In the genomic region with DNA sequence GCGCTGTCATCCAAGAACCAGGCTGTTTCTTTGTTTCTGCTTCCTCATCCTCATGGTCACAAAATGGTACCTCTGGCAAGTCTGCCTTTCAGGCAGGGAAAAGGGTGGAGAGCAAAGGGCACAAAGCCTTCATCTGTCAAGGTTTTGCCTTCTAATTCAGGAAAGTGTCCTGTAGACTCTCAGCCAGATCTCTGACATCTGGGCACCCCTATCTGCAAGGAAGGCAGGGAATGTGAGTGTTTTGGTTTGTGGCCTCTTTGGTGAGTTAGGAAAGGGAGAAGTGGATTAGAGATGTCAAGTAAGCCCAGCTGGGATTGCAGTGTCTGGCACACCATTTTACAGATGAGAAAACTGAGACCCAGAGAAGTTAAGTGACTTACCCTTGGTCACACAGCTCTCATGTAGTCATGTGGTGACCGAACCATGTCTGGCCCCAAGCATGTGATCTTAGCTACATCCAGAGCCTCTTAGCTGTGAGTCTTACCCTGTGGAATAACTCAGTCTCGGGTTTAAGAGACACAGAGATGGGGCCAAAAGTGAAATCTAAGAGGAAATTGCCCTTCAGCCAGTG, we compare ENCODE assay signal across 16 cellular contexts.
A peak's percentile ranks its signal among the peaks of the same experiment; 100 is the strongest.
DNase-seq lines count a peak whose midpoint lies in the region; ATAC-seq and TF ChIP-seq lines count a peak whose summit lies in the region.
"Had no signal": no experiment of that assay in that cellular context is flagged by ENCODE, and none has a peak within 500 bp of the region (broad histone marks: within the 10 kb centered on the region; RNA-seq: fewer than 3 reads in every experiment).

No MANE protein-coding gene starts in this region.

- ATAC-seq in activated CD4-positive, alpha-beta T cell treated with anti-CD3 and anti-CD28 coated beads for 36 hours, result no peak
- peak; percentile 35 for ATAC-seq in esophagus mucosa

- H3K4me3 Mint-ChIP-seq in activated CD4-positive, alpha-beta T cell treated with anti-CD3 and anti-CD28 coated beads for 36 hours, result no peak overlapping the region
- H3K4me3 Mint-ChIP-seq: B cell; CD14-positive monocyte; CD4-positive, alpha-beta T cell; CD8-positive, alpha-beta memory T cell had no signal

- CTCF ChIA-PET in activated CD4-positive, alpha-beta T cell treated with anti-CD3 and anti-CD28 coated beads for 36 hours (lab: Charles Lee), result no interaction called here

- intact Hi-C loops in activated CD4-positive, alpha-beta T cell treated with anti-CD3 and anti-CD28 coated beads for 36 hours (cut with DNase I, micrococcal nuclease), result no loop called here

- no peak for DNase-seq in activated CD4-positive, alpha-beta T cell treated with anti-CD3 and anti-CD28 coated beads for 36 hours
- DNase-seq in activated CD4-positive, alpha-beta T cell treated with anti-CD3 and anti-CD28 coated beads, Interleukin-2, amount 50 U/mL, for 1 hour, result no peak
- DNase-seq in LNCaP clone FGC (ENCODE audit: low read depth) (peak; percentile 43), NCI-H2171 (lab: John Stamatoyannopoulos, UW) (no peak), caudate nucleus (lab: John Stamatoyannopoulos, UW) (no peak)
- DNase-seq: CD4-positive, alpha-beta T cell; CD8-positive, alpha-beta memory T cell; DMS53; DMS79 treated with DMSO at 0.1 percent for 48 hours; GOT3 had no signal

- TF ChIP-seq CTCF in LNCaP clone FGC (IDR thresholded peaks at IDR 0.05; ENCODE audit: control insufficient read depth, extremely low read depth, insufficient read depth), result no peak

- H3K27ac ChIP-seq in caudate nucleus (ENCODE audit: low read depth, low read length), result no peak overlapping the region
- H3K27ac ChIP-seq: 22Rv1, BLaER1 had no signal

- peak overlapping the region; percentile 7 for H3K27ac Mint-ChIP-seq in activated CD4-positive, alpha-beta T cell treated with anti-CD3 and anti-CD28 coated beads for 36 hours
- H3K27ac Mint-ChIP-seq: B cell; CD14-positive monocyte; CD4-positive, alpha-beta T cell had no signal

- peaks cover 15% of the 10 kb centered on the region for H3K36me3 Mint-ChIP-seq in activated CD4-positive, alpha-beta T cell treated with anti-CD3 and anti-CD28 coated beads for 36 hours (ENCODE audit: low read depth)

- no peaks in the 10 kb centered on the region for H3K4me1 Mint-ChIP-seq in activated CD4-positive, alpha-beta T cell treated with anti-CD3 and anti-CD28 coated beads for 36 hours
- H3K4me1 Mint-ChIP-seq: CD14-positive monocyte; CD8-positive, alpha-beta memory T cell had no signal

- H3K9me3 Mint-ChIP-seq in activated CD4-positive, alpha-beta T cell treated with anti-CD3 and anti-CD28 coated beads for 36 hours (ENCODE audit: low read depth), result no peaks in the 10 kb centered on the region
- H3K9me3 Mint-ChIP-seq: CD14-positive monocyte; CD4-positive, alpha-beta T cell; CD8-positive, alpha-beta memory T cell had no signal

- H3K27me3 Mint-ChIP-seq in activated CD4-positive, alpha-beta T cell treated with anti-CD3 and anti-CD28 coated beads for 36 hours, result no peaks in the 10 kb centered on the region
- H3K27me3 Mint-ChIP-seq: B cell; CD4-positive, alpha-beta T cell; CD8-positive, alpha-beta memory T cell had no signal

- no peak overlapping the region for H3K4me3 ChIP-seq in LNCaP clone FGC (ENCODE audit: low read depth, low read length)
- H3K4me3 ChIP-seq: BLaER1, HAP-1 had no signal

- POLR2A ChIA-PET in activated CD4-positive, alpha-beta T cell treated with anti-CD3 and anti-CD28 coated beads for 36 hours (lab: Charles Lee), result interaction anchor here (0.6 kb wide), 1 partner anchor 104 kb away, joined by 5 read pairs; no protein-coding TSS in a partner anchor
